ENCODE assay signal across 1 cellular context in the genomic region with DNA sequence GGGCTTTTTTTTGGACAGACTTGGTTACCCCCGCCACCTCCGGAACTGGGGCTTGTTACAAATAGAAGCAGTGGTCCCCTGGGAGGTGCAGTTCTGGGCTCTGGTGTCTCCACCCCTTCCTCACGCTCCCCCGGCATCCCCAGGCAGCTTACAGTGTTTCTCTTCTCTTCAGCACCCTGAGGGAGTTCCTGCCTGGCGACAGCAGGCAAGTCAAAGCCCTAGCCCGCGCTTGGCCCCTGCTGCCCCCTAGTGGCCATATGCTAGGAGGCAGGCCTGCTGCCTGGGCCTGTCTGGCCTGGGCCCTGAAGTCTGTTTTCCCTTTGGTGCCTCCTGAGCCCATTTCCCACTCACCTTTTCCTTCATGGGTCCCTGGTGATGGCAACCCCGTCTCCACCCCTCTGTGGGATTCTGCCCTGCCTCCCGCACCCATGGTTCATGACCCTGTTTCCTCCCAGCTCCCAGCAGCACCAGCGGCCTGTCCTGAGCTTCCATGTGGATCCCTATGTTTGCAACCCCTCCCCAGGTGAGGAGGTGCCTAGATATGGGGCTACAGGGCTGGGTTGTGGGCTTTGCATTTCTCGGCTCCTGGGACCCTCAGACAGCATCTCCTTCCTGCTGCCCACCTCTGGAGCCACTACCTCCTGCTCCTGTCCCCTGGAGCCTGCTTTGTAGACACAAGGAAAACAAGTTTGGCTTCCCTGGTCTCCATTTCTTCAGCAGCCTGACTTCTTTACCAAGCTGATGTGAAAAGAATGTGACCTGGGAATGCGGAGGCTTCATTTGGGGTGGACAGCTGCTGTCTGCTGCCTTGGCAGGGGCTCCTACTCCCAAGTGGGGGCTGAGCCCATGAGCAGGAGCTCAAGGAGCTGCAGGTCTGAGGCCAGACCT.
A peak's percentile ranks its signal among the peaks of the same experiment; 100 is the strongest.
TF ChIP-seq lines count a peak whose summit lies in the region.

No MANE protein-coding gene starts in this region.

TF ChIP-seq in HepG2, 621 proteins besides CTCF, POLR2A, EP300 and RAD21 (continued from another document and continues in another):
- TF ChIP-seq, protein P1, sequence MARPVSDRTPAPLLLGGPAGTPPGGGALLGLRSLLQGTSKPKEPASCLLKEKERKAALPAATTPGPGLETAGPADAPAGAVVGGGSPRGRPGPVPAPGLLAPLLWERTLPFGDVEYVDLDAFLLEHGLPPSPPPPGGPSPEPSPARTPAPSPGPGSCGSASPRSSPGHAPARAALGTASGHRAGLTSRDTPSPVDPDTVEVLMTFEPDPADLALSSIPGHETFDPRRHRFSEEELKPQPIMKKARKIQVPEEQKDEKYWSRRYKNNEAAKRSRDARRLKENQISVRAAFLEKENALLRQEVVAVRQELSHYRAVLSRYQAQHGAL (CRISPR knock-in tag; IDR thresholded peaks at IDR 0.05; ENCODE audit: not compliant biosample characterization), result no peak
- TF ChIP-seq EHMT2 (IDR thresholded peaks at IDR 0.05; ENCODE audit: borderline replicate concordance, low read depth, low read length), result no peak
- TF ChIP-seq, protein P2, sequence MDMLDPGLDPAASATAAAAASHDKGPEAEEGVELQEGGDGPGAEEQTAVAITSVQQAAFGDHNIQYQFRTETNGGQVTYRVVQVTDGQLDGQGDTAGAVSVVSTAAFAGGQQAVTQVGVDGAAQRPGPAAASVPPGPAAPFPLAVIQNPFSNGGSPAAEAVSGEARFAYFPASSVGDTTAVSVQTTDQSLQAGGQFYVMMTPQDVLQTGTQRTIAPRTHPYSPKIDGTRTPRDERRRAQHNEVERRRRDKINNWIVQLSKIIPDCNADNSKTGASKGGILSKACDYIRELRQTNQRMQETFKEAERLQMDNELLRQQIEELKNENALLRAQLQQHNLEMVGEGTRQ (IDR thresholded peaks at IDR 0.05; ENCODE audit: low read depth, low read length), result no peak
- TF ChIP-seq, protein P2 (CRISPR knock-in tag; IDR thresholded peaks at IDR 0.05; ENCODE audit: borderline replicate concordance), result no peak
- peak; percentile 99 for TF ChIP-seq AGO2 (optimal IDR thresholded peaks at IDR 0.05; ENCODE audit: low read depth, low read length)
- TF ChIP-seq, protein P3, sequence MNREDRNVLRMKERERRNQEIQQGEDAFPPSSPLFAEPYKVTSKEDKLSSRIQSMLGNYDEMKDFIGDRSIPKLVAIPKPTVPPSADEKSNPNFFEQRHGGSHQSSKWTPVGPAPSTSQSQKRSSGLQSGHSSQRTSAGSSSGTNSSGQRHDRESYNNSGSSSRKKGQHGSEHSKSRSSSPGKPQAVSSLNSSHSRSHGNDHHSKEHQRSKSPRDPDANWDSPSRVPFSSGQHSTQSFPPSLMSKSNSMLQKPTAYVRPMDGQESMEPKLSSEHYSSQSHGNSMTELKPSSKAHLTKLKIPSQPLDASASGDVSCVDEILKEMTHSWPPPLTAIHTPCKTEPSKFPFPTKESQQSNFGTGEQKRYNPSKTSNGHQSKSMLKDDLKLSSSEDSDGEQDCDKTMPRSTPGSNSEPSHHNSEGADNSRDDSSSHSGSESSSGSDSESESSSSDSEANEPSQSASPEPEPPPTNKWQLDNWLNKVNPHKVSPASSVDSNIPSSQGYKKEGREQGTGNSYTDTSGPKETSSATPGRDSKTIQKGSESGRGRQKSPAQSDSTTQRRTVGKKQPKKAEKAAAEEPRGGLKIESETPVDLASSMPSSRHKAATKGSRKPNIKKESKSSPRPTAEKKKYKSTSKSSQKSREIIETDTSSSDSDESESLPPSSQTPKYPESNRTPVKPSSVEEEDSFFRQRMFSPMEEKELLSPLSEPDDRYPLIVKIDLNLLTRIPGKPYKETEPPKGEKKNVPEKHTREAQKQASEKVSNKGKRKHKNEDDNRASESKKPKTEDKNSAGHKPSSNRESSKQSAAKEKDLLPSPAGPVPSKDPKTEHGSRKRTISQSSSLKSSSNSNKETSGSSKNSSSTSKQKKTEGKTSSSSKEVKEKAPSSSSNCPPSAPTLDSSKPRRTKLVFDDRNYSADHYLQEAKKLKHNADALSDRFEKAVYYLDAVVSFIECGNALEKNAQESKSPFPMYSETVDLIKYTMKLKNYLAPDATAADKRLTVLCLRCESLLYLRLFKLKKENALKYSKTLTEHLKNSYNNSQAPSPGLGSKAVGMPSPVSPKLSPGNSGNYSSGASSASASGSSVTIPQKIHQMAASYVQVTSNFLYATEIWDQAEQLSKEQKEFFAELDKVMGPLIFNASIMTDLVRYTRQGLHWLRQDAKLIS (CRISPR knock-in tag; IDR thresholded peaks at IDR 0.05), result no peak
- TF ChIP-seq ISL2 (CRISPR knock-in tag; IDR thresholded peaks at IDR 0.05), result peak; percentile 34; the same call in 1 of the 2 replicates
- TF ChIP-seq, protein P4, sequence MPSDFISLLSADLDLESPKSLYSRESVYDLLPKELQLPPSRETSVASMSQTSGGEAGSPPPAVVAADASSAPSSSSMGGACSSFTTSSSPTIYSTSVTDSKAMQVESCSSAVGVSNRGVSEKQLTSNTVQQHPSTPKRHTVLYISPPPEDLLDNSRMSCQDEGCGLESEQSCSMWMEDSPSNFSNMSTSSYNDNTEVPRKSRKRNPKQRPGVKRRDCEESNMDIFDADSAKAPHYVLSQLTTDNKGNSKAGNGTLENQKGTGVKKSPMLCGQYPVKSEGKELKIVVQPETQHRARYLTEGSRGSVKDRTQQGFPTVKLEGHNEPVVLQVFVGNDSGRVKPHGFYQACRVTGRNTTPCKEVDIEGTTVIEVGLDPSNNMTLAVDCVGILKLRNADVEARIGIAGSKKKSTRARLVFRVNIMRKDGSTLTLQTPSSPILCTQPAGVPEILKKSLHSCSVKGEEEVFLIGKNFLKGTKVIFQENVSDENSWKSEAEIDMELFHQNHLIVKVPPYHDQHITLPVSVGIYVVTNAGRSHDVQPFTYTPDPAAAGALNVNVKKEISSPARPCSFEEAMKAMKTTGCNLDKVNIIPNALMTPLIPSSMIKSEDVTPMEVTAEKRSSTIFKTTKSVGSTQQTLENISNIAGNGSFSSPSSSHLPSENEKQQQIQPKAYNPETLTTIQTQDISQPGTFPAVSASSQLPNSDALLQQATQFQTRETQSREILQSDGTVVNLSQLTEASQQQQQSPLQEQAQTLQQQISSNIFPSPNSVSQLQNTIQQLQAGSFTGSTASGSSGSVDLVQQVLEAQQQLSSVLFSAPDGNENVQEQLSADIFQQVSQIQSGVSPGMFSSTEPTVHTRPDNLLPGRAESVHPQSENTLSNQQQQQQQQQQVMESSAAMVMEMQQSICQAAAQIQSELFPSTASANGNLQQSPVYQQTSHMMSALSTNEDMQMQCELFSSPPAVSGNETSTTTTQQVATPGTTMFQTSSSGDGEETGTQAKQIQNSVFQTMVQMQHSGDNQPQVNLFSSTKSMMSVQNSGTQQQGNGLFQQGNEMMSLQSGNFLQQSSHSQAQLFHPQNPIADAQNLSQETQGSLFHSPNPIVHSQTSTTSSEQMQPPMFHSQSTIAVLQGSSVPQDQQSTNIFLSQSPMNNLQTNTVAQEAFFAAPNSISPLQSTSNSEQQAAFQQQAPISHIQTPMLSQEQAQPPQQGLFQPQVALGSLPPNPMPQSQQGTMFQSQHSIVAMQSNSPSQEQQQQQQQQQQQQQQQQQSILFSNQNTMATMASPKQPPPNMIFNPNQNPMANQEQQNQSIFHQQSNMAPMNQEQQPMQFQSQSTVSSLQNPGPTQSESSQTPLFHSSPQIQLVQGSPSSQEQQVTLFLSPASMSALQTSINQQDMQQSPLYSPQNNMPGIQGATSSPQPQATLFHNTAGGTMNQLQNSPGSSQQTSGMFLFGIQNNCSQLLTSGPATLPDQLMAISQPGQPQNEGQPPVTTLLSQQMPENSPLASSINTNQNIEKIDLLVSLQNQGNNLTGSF (CRISPR knock-in tag; IDR thresholded peaks at IDR 0.05), result no peak
- no peak; the same call in 1 of the 2 replicates for TF ChIP-seq PAF1 (CRISPR knock-in tag; IDR thresholded peaks at IDR 0.05)
- TF ChIP-seq, protein P5, sequence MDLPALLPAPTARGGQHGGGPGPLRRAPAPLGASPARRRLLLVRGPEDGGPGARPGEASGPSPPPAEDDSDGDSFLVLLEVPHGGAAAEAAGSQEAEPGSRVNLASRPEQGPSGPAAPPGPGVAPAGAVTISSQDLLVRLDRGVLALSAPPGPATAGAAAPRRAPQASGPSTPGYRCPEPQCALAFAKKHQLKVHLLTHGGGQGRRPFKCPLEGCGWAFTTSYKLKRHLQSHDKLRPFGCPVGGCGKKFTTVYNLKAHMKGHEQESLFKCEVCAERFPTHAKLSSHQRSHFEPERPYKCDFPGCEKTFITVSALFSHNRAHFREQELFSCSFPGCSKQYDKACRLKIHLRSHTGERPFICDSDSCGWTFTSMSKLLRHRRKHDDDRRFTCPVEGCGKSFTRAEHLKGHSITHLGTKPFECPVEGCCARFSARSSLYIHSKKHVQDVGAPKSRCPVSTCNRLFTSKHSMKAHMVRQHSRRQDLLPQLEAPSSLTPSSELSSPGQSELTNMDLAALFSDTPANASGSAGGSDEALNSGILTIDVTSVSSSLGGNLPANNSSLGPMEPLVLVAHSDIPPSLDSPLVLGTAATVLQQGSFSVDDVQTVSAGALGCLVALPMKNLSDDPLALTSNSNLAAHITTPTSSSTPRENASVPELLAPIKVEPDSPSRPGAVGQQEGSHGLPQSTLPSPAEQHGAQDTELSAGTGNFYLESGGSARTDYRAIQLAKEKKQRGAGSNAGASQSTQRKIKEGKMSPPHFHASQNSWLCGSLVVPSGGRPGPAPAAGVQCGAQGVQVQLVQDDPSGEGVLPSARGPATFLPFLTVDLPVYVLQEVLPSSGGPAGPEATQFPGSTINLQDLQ (CRISPR knock-in tag; IDR thresholded peaks at IDR 0.05), result no peak
- no peak for TF ChIP-seq ASH2L (IDR thresholded peaks at IDR 0.05; ENCODE audit: insufficient read length, low read depth, low read length)
- TF ChIP-seq HNRNPK (IDR thresholded peaks at IDR 0.05; ENCODE audit: low read depth, low read length, poor library complexity, severe bottlenecking), result no peak
- no peak for TF ChIP-seq ZNF3 (CRISPR knock-in tag; IDR thresholded peaks at IDR 0.05)
- TF ChIP-seq, protein P6, sequence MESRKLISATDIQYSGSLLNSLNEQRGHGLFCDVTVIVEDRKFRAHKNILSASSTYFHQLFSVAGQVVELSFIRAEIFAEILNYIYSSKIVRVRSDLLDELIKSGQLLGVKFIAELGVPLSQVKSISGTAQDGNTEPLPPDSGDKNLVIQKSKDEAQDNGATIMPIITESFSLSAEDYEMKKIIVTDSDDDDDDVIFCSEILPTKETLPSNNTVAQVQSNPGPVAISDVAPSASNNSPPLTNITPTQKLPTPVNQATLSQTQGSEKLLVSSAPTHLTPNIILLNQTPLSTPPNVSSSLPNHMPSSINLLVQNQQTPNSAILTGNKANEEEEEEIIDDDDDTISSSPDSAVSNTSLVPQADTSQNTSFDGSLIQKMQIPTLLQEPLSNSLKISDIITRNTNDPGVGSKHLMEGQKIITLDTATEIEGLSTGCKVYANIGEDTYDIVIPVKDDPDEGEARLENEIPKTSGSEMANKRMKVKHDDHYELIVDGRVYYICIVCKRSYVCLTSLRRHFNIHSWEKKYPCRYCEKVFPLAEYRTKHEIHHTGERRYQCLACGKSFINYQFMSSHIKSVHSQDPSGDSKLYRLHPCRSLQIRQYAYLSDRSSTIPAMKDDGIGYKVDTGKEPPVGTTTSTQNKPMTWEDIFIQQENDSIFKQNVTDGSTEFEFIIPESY (CRISPR knock-in tag; IDR thresholded peaks at IDR 0.05), result peak; percentile 68
- TF ChIP-seq CBX2 (IDR thresholded peaks at IDR 0.05; ENCODE audit: low read depth, low read length), result no peak
- no peak for TF ChIP-seq CBX2 (CRISPR knock-in tag; IDR thresholded peaks at IDR 0.05; ENCODE audit: low read depth)
- TF ChIP-seq NCOR1 (IDR thresholded peaks at IDR 0.05; ENCODE audit: borderline replicate concordance, low read length), result no peak
- no peak for TF ChIP-seq ZNF17 (CRISPR knock-in tag; IDR thresholded peaks at IDR 0.05)
- no peak for TF ChIP-seq FLYWCH1 (CRISPR knock-in tag; IDR thresholded peaks at IDR 0.05)
- no peak for TF ChIP-seq CEBPG (CRISPR knock-in tag; IDR thresholded peaks at IDR 0.05)
- TF ChIP-seq ZSCAN30 (CRISPR knock-in tag; IDR thresholded peaks at IDR 0.05), result no peak
- no peak for TF ChIP-seq TBX2 (CRISPR knock-in tag; IDR thresholded peaks at IDR 0.05; ENCODE audit: borderline replicate concordance)
- TF ChIP-seq, protein P7, sequence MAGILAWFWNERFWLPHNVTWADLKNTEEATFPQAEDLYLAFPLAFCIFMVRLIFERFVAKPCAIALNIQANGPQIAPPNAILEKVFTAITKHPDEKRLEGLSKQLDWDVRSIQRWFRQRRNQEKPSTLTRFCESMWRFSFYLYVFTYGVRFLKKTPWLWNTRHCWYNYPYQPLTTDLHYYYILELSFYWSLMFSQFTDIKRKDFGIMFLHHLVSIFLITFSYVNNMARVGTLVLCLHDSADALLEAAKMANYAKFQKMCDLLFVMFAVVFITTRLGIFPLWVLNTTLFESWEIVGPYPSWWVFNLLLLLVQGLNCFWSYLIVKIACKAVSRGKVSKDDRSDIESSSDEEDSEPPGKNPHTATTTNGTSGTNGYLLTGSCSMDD (CRISPR knock-in tag; IDR thresholded peaks at IDR 0.05), result no peak
- TF ChIP-seq ZFX (CRISPR knock-in tag; IDR thresholded peaks at IDR 0.05; ENCODE audit: low read depth), result peak; percentile 87
- TF ChIP-seq RAD51 (IDR thresholded peaks at IDR 0.05; ENCODE audit: borderline replicate concordance), result no peak
- TF ChIP-seq ERF (CRISPR knock-in tag; IDR thresholded peaks at IDR 0.05), result no peak; the same call in 1 of the 2 replicates
- TF ChIP-seq, protein P8, sequence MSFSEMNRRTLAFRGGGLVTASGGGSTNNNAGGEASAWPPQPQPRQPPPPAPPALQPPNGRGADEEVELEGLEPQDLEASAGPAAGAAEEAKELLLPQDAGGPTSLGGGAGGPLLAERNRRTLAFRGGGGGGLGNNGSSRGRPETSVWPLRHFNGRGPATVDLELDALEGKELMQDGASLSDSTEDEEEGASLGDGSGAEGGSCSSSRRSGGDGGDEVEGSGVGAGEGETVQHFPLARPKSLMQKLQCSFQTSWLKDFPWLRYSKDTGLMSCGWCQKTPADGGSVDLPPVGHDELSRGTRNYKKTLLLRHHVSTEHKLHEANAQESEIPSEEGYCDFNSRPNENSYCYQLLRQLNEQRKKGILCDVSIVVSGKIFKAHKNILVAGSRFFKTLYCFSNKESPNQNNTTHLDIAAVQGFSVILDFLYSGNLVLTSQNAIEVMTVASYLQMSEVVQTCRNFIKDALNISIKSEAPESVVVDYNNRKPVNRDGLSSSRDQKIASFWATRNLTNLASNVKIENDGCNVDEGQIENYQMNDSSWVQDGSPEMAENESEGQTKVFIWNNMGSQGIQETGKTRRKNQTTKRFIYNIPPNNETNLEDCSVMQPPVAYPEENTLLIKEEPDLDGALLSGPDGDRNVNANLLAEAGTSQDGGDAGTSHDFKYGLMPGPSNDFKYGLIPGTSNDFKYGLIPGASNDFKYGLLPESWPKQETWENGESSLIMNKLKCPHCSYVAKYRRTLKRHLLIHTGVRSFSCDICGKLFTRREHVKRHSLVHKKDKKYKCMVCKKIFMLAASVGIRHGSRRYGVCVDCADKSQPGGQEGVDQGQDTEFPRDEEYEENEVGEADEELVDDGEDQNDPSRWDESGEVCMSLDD (CRISPR knock-in tag; IDR thresholded peaks at IDR 0.05; ENCODE audit: borderline replicate concordance), result no peak
- TF ChIP-seq, protein P9, sequence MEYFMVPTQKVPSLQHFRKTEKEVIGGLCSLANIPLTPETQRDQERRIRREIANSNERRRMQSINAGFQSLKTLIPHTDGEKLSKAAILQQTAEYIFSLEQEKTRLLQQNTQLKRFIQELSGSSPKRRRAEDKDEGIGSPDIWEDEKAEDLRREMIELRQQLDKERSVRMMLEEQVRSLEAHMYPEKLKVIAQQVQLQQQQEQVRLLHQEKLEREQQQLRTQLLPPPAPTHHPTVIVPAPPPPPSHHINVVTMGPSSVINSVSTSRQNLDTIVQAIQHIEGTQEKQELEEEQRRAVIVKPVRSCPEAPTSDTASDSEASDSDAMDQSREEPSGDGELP (IDR thresholded peaks at IDR 0.05; ENCODE audit: borderline replicate concordance, low read depth), result no peak
- no peak for TF ChIP-seq ZNF543 (CRISPR knock-in tag; IDR thresholded peaks at IDR 0.05)
- no peak for TF ChIP-seq ZNF589 (CRISPR knock-in tag; conservative IDR thresholded peaks at IDR 0.05)
